26 cellular contexts compared by ENCODE assay signal in genomic region chrX:116781926-116782325, GRCh38.
A peak's percentile ranks its signal among the peaks of the same experiment; 100 is the strongest.
DNase-seq lines count a peak whose midpoint lies in the region; ATAC-seq, FAIRE-seq and TF ChIP-seq lines count a peak whose summit lies in the region.
"Had no signal": no experiment of that assay in that cellular context is flagged by ENCODE, and none has a peak within 500 bp of the region (broad histone marks: within the 10 kb centered on the region; RNA-seq: fewer than 3 reads in every experiment).

No MANE protein-coding gene starts in this region.

- no peak overlapping the region for H3K27ac Mint-ChIP-seq in glutamatergic neuron (ENCODE audit: unreplicated experiment)
- H3K27ac Mint-ChIP-seq: CD14-positive monocyte; CD4-positive, alpha-beta memory T cell; CD4-positive, CD25-positive, alpha-beta regulatory T cell; CD8-positive, alpha-beta memory T cell had no signal

- intact Hi-C loops in left ventricle myocardium superior (cut with micrococcal nuclease) (no loop called here), right cardiac atrium (cut with DNase I) (no loop called here), sigmoid colon (cut with DNase I) (no loop called here)

- H3K27me3 ChIP-seq in right cardiac atrium (ENCODE audit: control insufficient read depth, insufficient read depth): no peaks in the 10 kb centered on the region
- H3K27me3 ChIP-seq in sigmoid colon: no peaks in the 10 kb centered on the region
- H3K27me3 ChIP-seq: BE2C had no signal

- H3K4me1 ChIP-seq in right cardiac atrium (ENCODE audit: control insufficient read depth, insufficient read depth, low read length): no peaks in the 10 kb centered on the region
- no peaks in the 10 kb centered on the region for H3K4me1 ChIP-seq in sigmoid colon
- H3K4me1 ChIP-seq: BE2C, BLaER1 had no signal

- TF ChIP-seq CTCF in sigmoid colon (IDR thresholded peaks at IDR 0.05) (no peak), glutamatergic neuron (IDR thresholded peaks at IDR 0.05; ENCODE audit: partially characterized antibody, unreplicated experiment) (no peak)

- H3K9me3 ChIP-seq in right cardiac atrium (ENCODE audit: control insufficient read depth, low read length) (no peaks in the 10 kb centered on the region), sigmoid colon (no peaks in the 10 kb centered on the region)
- H3K9me3 ChIP-seq: BE2C had no signal

- no peaks in the 10 kb centered on the region for H3K36me3 ChIP-seq in sigmoid colon
- H3K36me3 ChIP-seq: BE2C, BLaER1 had no signal

- H3K36me3 Mint-ChIP-seq in glutamatergic neuron (ENCODE audit: unreplicated experiment): no peaks in the 10 kb centered on the region
- H3K36me3 Mint-ChIP-seq: CD14-positive monocyte; CD4-positive, alpha-beta memory T cell; CD4-positive, CD25-positive, alpha-beta regulatory T cell had no signal

- FAIRE-seq in RCC 7860 (lab: Jason Lieb, UNC): no peak
- FAIRE-seq: A204.1, GM12878, GM12892, GM18507 had no signal

- H3K9me3 Mint-ChIP-seq in glutamatergic neuron (ENCODE audit: unreplicated experiment): no peaks in the 10 kb centered on the region

- no peak for TF ChIP-seq POLR2A in sigmoid colon (IDR thresholded peaks at IDR 0.05)

- H3K27me3 Mint-ChIP-seq in glutamatergic neuron (ENCODE audit: unreplicated experiment): no peaks in the 10 kb centered on the region
- H3K27me3 Mint-ChIP-seq: CD4-positive, alpha-beta memory T cell; CD4-positive, CD25-positive, alpha-beta regulatory T cell had no signal

- 62% methylated on average over 4 of the region's 4 CpGs for whole genome bisulfite sequencing in right cardiac atrium
- 81 to 82% methylated on average over 4 of the region's 4 CpGs for WGBS in sigmoid colon, 2 donors

- H3K27ac ChIP-seq in right cardiac atrium (ENCODE audit: low read length) (no peak overlapping the region), sigmoid colon (no peak overlapping the region)
- H3K27ac ChIP-seq: BLaER1 had no signal

- H3K4me1 Mint-ChIP-seq in glutamatergic neuron (ENCODE audit: low read depth, unreplicated experiment): no peaks in the 10 kb centered on the region
- H3K4me1 Mint-ChIP-seq: CD14-positive monocyte; CD4-positive, alpha-beta memory T cell; CD4-positive, CD25-positive, alpha-beta regulatory T cell; CD8-positive, alpha-beta memory T cell had no signal

- no peak overlapping the region for H3K4me3 ChIP-seq in right cardiac atrium (ENCODE audit: low read length)
- no peak overlapping the region for H3K4me3 ChIP-seq in sigmoid colon
- H3K4me3 ChIP-seq: BLaER1, GM12878 had no signal

- H3K4me3 Mint-ChIP-seq in glutamatergic neuron (ENCODE audit: unreplicated experiment): no peak overlapping the region
- H3K4me3 Mint-ChIP-seq: CD14-positive monocyte; CD4-positive, alpha-beta memory T cell; CD4-positive, CD25-positive, alpha-beta regulatory T cell; CD8-positive, alpha-beta memory T cell had no signal

- no peak for TF ChIP-seq EP300 in sigmoid colon (IDR thresholded peaks at IDR 0.05)

- DNase-seq in left ventricle myocardium superior: peak; percentile 26
- DNase-seq in right cardiac atrium: no peak
- peak; percentile 70 for DNase-seq in sigmoid colon
- DNase-seq in glutamatergic neuron: no peak
- DNase-seq in RCC 7860 (ENCODE audit: low spot score): no peak
- DNase-seq: 8988T; ACHN; BE2C; C1 segment of cervical spinal cord; CD4-positive, alpha-beta memory T cell; CD4-positive, CD25-positive, alpha-beta regulatory T cell; CD8-positive, alpha-beta memory T cell; COR-L47; DMS 273 treated with DMSO at 0.1 percent for 48 hours; DMS153; DMS53; DMS79; DND-41; EL; GDM1 had no signal

- ATAC-seq in left ventricle myocardium superior (no peak), right cardiac atrium (no peak)
- ATAC-seq: GM12878 had no signal

Comparison
In these comparisons a context has a peak if more than half of its experiments do, and no peak if none do; other contexts are left out.
1. DNase-seq: peak in left ventricle myocardium superior (single experiment) and sigmoid colon (single experiment); none in right cardiac atrium (0 of 3), glutamatergic neuron (single experiment) and RCC 7860 (single experiment).